Comparison of ENCODE assay signal across 2 cellular contexts in genomic region chr17:46183383-46183782, GRCh38.
TF ChIP-seq lines count a peak whose summit lies in the region.

No MANE protein-coding gene starts in this region.

TF ChIP-seq in HEK293, 187 proteins besides CTCF, POLR2A, EP300 and RAD21:
- TF ChIP-seq ZNF398 (tag by site-specific recombination; IDR thresholded peaks at IDR 0.05), result peak; percentile 72
- TF ChIP-seq PRDM1 (tag by site-specific recombination; IDR thresholded peaks at IDR 0.05), result peak; percentile 76
- 0 out of 2 replicates have a peak, but pooled peaks have one; percentile 42 for TF ChIP-seq ZNF280C (tag by site-specific recombination; IDR thresholded peaks at IDR 0.05)
- peak; percentile 51 for TF ChIP-seq ZNF600 (tag by site-specific recombination; IDR thresholded peaks at IDR 0.05)
- 0 out of 2 replicates have a peak, but pooled peaks have one; percentile 17 for TF ChIP-seq GLIS1 (tag by site-specific recombination; IDR thresholded peaks at IDR 0.05)
- TF ChIP-seq ZIC2 (tag by site-specific recombination; IDR thresholded peaks at IDR 0.05), result peak; percentile 56
- TF ChIP-seq ZNF792 (tag by site-specific recombination; IDR thresholded peaks at IDR 0.05), result 0 out of 2 replicates have a peak, but pooled peaks have one; percentile 11
- TF ChIP-seq ZNF366 (tag by site-specific recombination; conservative IDR thresholded peaks at IDR 0.05), result peak; percentile 88
TF ChIP-seq in HEK293: peak in this region for 8; not testable (repeated sequence) for 179.

TF ChIP-seq in GM12878, 131 proteins besides CTCF, POLR2A, EP300 and RAD21:
- TF ChIP-seq MLLT1 (IDR thresholded peaks at IDR 0.05), result 0 out of 2 replicates have a peak, but pooled peaks have one; percentile 42
- TF ChIP-seq HDGF (IDR thresholded peaks at IDR 0.05), result peak; percentile 78; the same call in 1 of the 2 replicates
- TF ChIP-seq POLR2AphosphoS5 (IDR thresholded peaks at IDR 0.05; ENCODE audit: low read length), result 0 out of 2 replicates have a peak, but pooled peaks have one; percentile 14
- TF ChIP-seq NBN (IDR thresholded peaks at IDR 0.05), result 0 out of 2 replicates have a peak, but pooled peaks have one; percentile 34
